16 cellular contexts compared by ENCODE assay signal in genomic region chr1:155596864-155597263, GRCh38. TPM values are rescaled to one million over a fixed set of nuclear protein-coding genes. Genes with fewer than 3 reads are reported as not detected.
DNase-seq lines count a peak whose midpoint lies in the region; ATAC-seq, FAIRE-seq and TF ChIP-seq lines count a peak whose summit lies in the region.
"Had no signal": no experiment of that assay in that cellular context is flagged by ENCODE, and none has a peak within 500 bp of the region (broad histone marks: within the 10 kb centered on the region; RNA-seq: fewer than 3 reads in every experiment).

No MANE protein-coding gene starts in this region.

- no peaks in the 10 kb centered on the region for H3K4me1 ChIP-seq in HEK293 (ENCODE audit: control insufficient read depth, insufficient read depth, low read length)
- H3K4me1 ChIP-seq in K562 (replicated peaks in 1 of 2; ENCODE audit: control insufficient read depth in 2 of 2, insufficient read depth in 2 of 2, low read length in 2 of 2) = peaks cover 4 to 6% of the 10 kb centered on the region in 2 experiments; a peak in 3 of 5 replicates

- no peak for TF ChIP-seq POLR2A in K562 (conservative IDR thresholded peaks at IDR 0.05)

- no peak for TF ChIP-seq EP300 in K562 (IDR thresholded peaks at IDR 0.05; ENCODE audit: low read length)

- no peaks in the 10 kb centered on the region for H3K9me1 ChIP-seq in K562 (ENCODE audit: control insufficient read depth, insufficient read depth, low read length)

- H3K36me3 Mint-ChIP-seq in T-helper 2 cell treated with Interferon-gamma antibody and Interleukin-4, amounts not matched to agents 5 μg/mL and 100 μg/mL, for 36 hours (ENCODE audit: low read depth) = no peaks in the 10 kb centered on the region
- H3K36me3 Mint-ChIP-seq: CD8-positive, alpha-beta memory T cell had no signal

- DNase-seq in K562 (ENCODE audit: extremely low read depth in 1 of 4, low spot score in 3 of 4) = no peak
- no peak for DNase-seq in dorsolateral prefrontal cortex
- DNase-seq in sciatic nerve (ENCODE audit: low spot score) = peak; percentile 19
- DNase-seq in DMS 273 treated with DMSO at 0.1 percent for 48 hours (lab: John Stamatoyannopoulos, UW) = no peak
- DNase-seq in T-helper 2 cell treated with Interferon-gamma antibody and Interleukin-4, amounts not matched to agents 5 μg/mL and 100 μg/mL, for 36 hours (ENCODE audit: low spot score) = no peak
- no peak for DNase-seq in HEK293T (ENCODE audit: extremely low spot score)
- no peak for DNase-seq in NCI-H2196 (lab: John Stamatoyannopoulos, UW; ENCODE audit: unreplicated experiment)
- DNase-seq: CD8-positive, alpha-beta memory T cell; GDM1; H9 had no signal

- ATAC-seq in K562 (no peak), sciatic nerve (no peak)

- no peak for FAIRE-seq in K562 (lab: Jason Lieb, UNC)
- FAIRE-seq: GM12892, GM18507, H1 had no signal

- H3K36me3 ChIP-seq in HEK293 (ENCODE audit: control insufficient read depth in 2 of 2, insufficient read depth in 1 of 2, low read length in 2 of 2) (no peaks in the 10 kb centered on the region), K562 (ENCODE audit: control insufficient read depth, insufficient read depth, low read length) (no peaks in the 10 kb centered on the region)
- H3K36me3 ChIP-seq: BLaER1 treated with 17β-estradiol and CSF1 and Interleukin-3, amounts not matched to agents 10 nM and 100 nM had no signal

- H2AFZ ChIP-seq in K562 (ENCODE audit: low read depth, low read length) = no peak overlapping the region

- no peak overlapping the region for H3K4me3 Mint-ChIP-seq in T-helper 2 cell treated with Interferon-gamma antibody and Interleukin-4, amounts not matched to agents 5 μg/mL and 100 μg/mL, for 36 hours
- H3K4me3 Mint-ChIP-seq: B cell; CD8-positive, alpha-beta memory T cell; H9 had no signal

- peaks cover 13% of the 10 kb centered on the region for H3K4me1 Mint-ChIP-seq in T-helper 2 cell treated with Interferon-gamma antibody and Interleukin-4, amounts not matched to agents 5 μg/mL and 100 μg/mL, for 36 hours (ENCODE audit: low read depth)

- CTCF ChIA-PET in HEK293 (lab: Yijun Ruan, JAX) (interaction anchor here (0.6 to 1.1 kb wide), 5 partner anchors 13 to 335 kb away, joined by 3 read pairs; partner anchors contain the start of gene SCAMP3), K562 (lab: Yijun Ruan, JAX; ENCODE audit: low intra/inter-chr PET ratio) (interaction anchor here (0.7 kb wide), 1 partner anchor 346 kb away, joined by 3 read pairs; no protein-coding TSS in a partner anchor), HEK293T (lab: Yijun Ruan, JAX) (no interaction called here)

- H3K9me3 Mint-ChIP-seq in T-helper 2 cell treated with Interferon-gamma antibody and Interleukin-4, amounts not matched to agents 5 μg/mL and 100 μg/mL, for 36 hours = no peaks in the 10 kb centered on the region
- H3K9me3 Mint-ChIP-seq: CD8-positive, alpha-beta memory T cell; H9 had no signal

- no peaks in the 10 kb centered on the region for H3K27me3 Mint-ChIP-seq in T-helper 2 cell treated with Interferon-gamma antibody and Interleukin-4, amounts not matched to agents 5 μg/mL and 100 μg/mL, for 36 hours (ENCODE audit: low read depth)
- H3K27me3 Mint-ChIP-seq: B cell had no signal

- no peak overlapping the region for H3K27ac Mint-ChIP-seq in T-helper 2 cell treated with Interferon-gamma antibody and Interleukin-4, amounts not matched to agents 5 μg/mL and 100 μg/mL, for 36 hours
- H3K27ac Mint-ChIP-seq: B cell; CD8-positive, alpha-beta memory T cell; H9 had no signal

- BruUV-seq in K562 (replicated peaks; lab: Mats Ljungman, UMichigan) = no TSS peak

- intact Hi-C loops in K562 (cut with micrococcal nuclease) = loop anchor here (10.0 kb wide), 2 partner anchors 272 to 502 kb away; partner anchors contain the start of gene RUSC1
- intact Hi-C loops in dorsolateral prefrontal cortex (cut with DNase I) = loop anchor here (10.0 kb wide), 3 partner anchors 48 to 272 kb away; partner anchors contain the start of gene RUSC1 (in 2 of the 2)
- intact Hi-C loops in sciatic nerve (cut with DNase I) = no loop called here

- whole genome bisulfite sequencing in K562 (ENCODE audit: insufficient coverage, low coverage, missing lambda C conversion rate) = 74% methylated on average over 3 of the region's 5 CpGs

- H3K27me3 ChIP-seq in K562 (ENCODE audit: control insufficient read depth in 2 of 2, insufficient read depth in 2 of 2, low read length in 2 of 2) (no peaks in the 10 kb centered on the region), dorsolateral prefrontal cortex (no peaks in the 10 kb centered on the region)
- H3K27me3 ChIP-seq: BLaER1 treated with 17β-estradiol and CSF1 and Interleukin-3, amounts not matched to agents 10 nM and 100 nM had no signal

- H3K79me2 ChIP-seq in K562 (ENCODE audit: control insufficient read depth, insufficient read depth, low read length) = no peaks in the 10 kb centered on the region

- no peak for TF ChIP-seq RAD21 in K562 (CRISPR knock-in tag; conservative IDR thresholded peaks at IDR 0.05 in 1 of 2, IDR thresholded peaks at IDR 0.05 in 1 of 2)

- H3K9me3 ChIP-seq in HEK293 (ENCODE audit: control insufficient read depth, insufficient read depth, low read depth, low read length) (no peaks in the 10 kb centered on the region), K562 (replicated peaks; ENCODE audit: control insufficient read depth, insufficient read depth, low read depth, low read length) (no peaks in the 10 kb centered on the region)
- H3K9me3 ChIP-seq: BLaER1 treated with 17β-estradiol and CSF1 and Interleukin-3, amounts not matched to agents 10 nM and 100 nM had no signal

- H3K4me2 ChIP-seq in K562 (ENCODE audit: insufficient read depth, low read length) = no peak overlapping the region
- H3K4me2 ChIP-seq: BLaER1 treated with 17β-estradiol and CSF1 and Interleukin-3, amounts not matched to agents 10 nM and 100 nM had no signal

- H4K20me1 ChIP-seq in K562 (replicated peaks; ENCODE audit: control insufficient read depth, insufficient read depth, low read length) = no peaks in the 10 kb centered on the region
- H4K20me1 ChIP-seq: BLaER1 treated with 17β-estradiol and CSF1 and Interleukin-3, amounts not matched to agents 10 nM and 100 nM had no signal

- TF ChIP-seq CTCF in HEK293 (tag by site-specific recombination; IDR thresholded peaks at IDR 0.05) (no peak), K562 (IDR thresholded peaks at IDR 0.05 in 2 of 3, conservative IDR thresholded peaks at IDR 0.05 in 1 of 3; ENCODE audit: insufficient read depth in 2 of 3, low read depth in 1 of 3, low read length in 3 of 3) (no peak), dorsolateral prefrontal cortex (IDR thresholded peaks at IDR 0.05 in 54 of 56, conservative IDR thresholded peaks at IDR 0.05 in 2 of 56; ENCODE audit: low read depth in 1 of 56, partially characterized antibody in 56 of 56) (no peak)

- POLR2A ChIA-PET in HEK293 (lab: Yijun Ruan, JAX) = no interaction called here
- POLR2A ChIA-PET in K562 (lab: Yijun Ruan, JAX) = interaction anchor here (0.8 to 1.5 kb wide), 2 partner anchors 9 to 11 kb away, joined by 5 to 6 read pairs; no protein-coding TSS in a partner anchor
- POLR2A ChIA-PET in HEK293T (lab: Yijun Ruan, JAX) = no interaction called here

- H3K27ac ChIP-seq in HEK293 (ENCODE audit: extremely low read depth, low read depth, low read length) = no peak overlapping the region
- no peak overlapping the region for H3K27ac ChIP-seq in K562 (ENCODE audit: extremely low read depth, low read depth, low read length)
- H3K27ac ChIP-seq in dorsolateral prefrontal cortex = peak overlapping the region; percentile 65 to 99 (median 91)
- H3K27ac ChIP-seq: BLaER1 treated with 17β-estradiol and CSF1 and Interleukin-3, amounts not matched to agents 10 nM and 100 nM had no signal

- no peak overlapping the region for H3K9ac ChIP-seq in K562 (ENCODE audit: insufficient read depth in 1 of 2, low read depth in 2 of 2, low read length in 2 of 2)
- H3K9ac ChIP-seq: BLaER1 treated with 17β-estradiol and CSF1 and Interleukin-3, amounts not matched to agents 10 nM and 100 nM had no signal

- H3K4me3 ChIP-seq in HEK293 (ENCODE audit: low read depth, low read length) = no peak overlapping the region
- no peak overlapping the region for H3K4me3 ChIP-seq in K562
- H3K4me3 ChIP-seq in dorsolateral prefrontal cortex = no peak overlapping the region
- H3K4me3 ChIP-seq: BLaER1 treated with 17β-estradiol and CSF1 and Interleukin-3, amounts not matched to agents 10 nM and 100 nM had no signal

- in situ Hi-C loops in K562 (cut with MboI) = loop anchor here (5.0 to 10.0 kb wide), 3 partner anchors 342 to 502 kb away; partner anchors contain the start of genes ENTREP3, MTX1 and THBS3

RNA-seq across cellular contexts. Expression of gene MSTO1, which starts 13.2 kb away (rescaled TPM):
- total RNA-seq in K562 (2011; cell fraction: chromatin; rRNA removed; ENCODE audit: low replicate concordance) = 343 and 576 TPM in 2 replicates
- total RNA-seq in K562 (2011; cell fraction: nucleolus; rRNA removed) = 343 and 349 TPM in 2 replicates
- 217 and 256 TPM in 2 replicates for total RNA-seq in K562 (2011; cell fraction: nucleoplasm; rRNA removed)
- total RNA-seq in K562 (2014; rRNA removed) = 48.0 and 55.8 TPM in 2 replicates
- 42.6 and 44.9 TPM in 2 replicates for total RNA-seq in K562 (2014; rRNA removed; fragmentation: Illumina TruSeq; extraction: Trizol)
- 45.2 and 47.3 TPM in 2 replicates for total RNA-seq in K562 (2015; rRNA removed; fragmentation: Illumina TruSeq; extraction: Trizol)
- total RNA-seq in K562 (2021) = 67.6 and 71.1 TPM in 2 replicates
- 37.6 and 56.2 TPM in 2 replicates for polyA plus RNA-seq in K562 (2011; rRNA removed)
- 29.5 and 46.2 TPM in 2 replicates for polyA plus RNA-seq in K562 (2011; cell fraction: cytosol; rRNA removed)
- 499 and 561 TPM in 2 replicates for polyA plus RNA-seq in K562 (2011; cell fraction: nucleus; rRNA removed)
- polyA plus RNA-seq in K562 (2012) = 58.5 and 64.0 TPM in 2 replicates
- 55.4 and 58.5 TPM in 2 replicates for polyA plus RNA-seq in K562 (2014; fragmentation: Illumina TruSeq; extraction: Trizol)
- polyA plus RNA-seq in K562 (2014; fragmentation: Nextera tagmentation; extraction: Ambion mirVana) = 10 to 100 TPM; 18.8 to 21.6 TPM
- 56.7 and 69.0 TPM in 2 replicates for polyA plus RNA-seq in K562 (2014; rRNA removed)
- 45.9 and 57.2 TPM in 2 replicates for polyA minus RNA-seq in K562 (2011; rRNA and poly(A)+ RNA removed)
- polyA minus RNA-seq in K562 (2011; cell fraction: cytosol; rRNA and poly(A)+ RNA removed) = 16.1 and 22.0 TPM in 2 replicates
- 194 and 218 TPM in 2 replicates for polyA minus RNA-seq in K562 (2011; cell fraction: nucleus; rRNA and poly(A)+ RNA removed)
- total RNA-seq in dorsolateral prefrontal cortex = 10 to 100 TPM; 23.5 to 81.8 (median 48.0) TPM
- 56.6 TPM for total RNA-seq in sciatic nerve

RNA-seq across cellular contexts. Expression of gene ASH1L, which starts 34.3 kb away (rescaled TPM):
- 72.5 and 248 TPM in 2 replicates for total RNA-seq in K562 (2011; cell fraction: chromatin; rRNA removed; ENCODE audit: low replicate concordance)
- 35.7 and 56.7 TPM in 2 replicates for total RNA-seq in K562 (2011; cell fraction: nucleolus; rRNA removed)
- total RNA-seq in K562 (2011; cell fraction: nucleoplasm; rRNA removed) = 84.0 and 86.9 TPM in 2 replicates
- total RNA-seq in K562 (2014; rRNA removed) = 10.7 and 12.7 TPM in 2 replicates
- total RNA-seq in K562 (2014; rRNA removed; fragmentation: Illumina TruSeq; extraction: Trizol) = 17.2 and 19.1 TPM in 2 replicates
- 23.3 and 24.2 TPM in 2 replicates for total RNA-seq in K562 (2015; rRNA removed; fragmentation: Illumina TruSeq; extraction: Trizol)
- 20.2 and 22.7 TPM in 2 replicates for total RNA-seq in K562 (2021)
- polyA plus RNA-seq in K562 (2011; rRNA removed) = 16.7 and 18.6 TPM in 2 replicates
- polyA plus RNA-seq in K562 (2011; cell fraction: cytosol; rRNA removed) = 9.3 and 12.1 TPM in 2 replicates
- polyA plus RNA-seq in K562 (2011; cell fraction: nucleus; rRNA removed) = 36.7 and 37.9 TPM in 2 replicates
- polyA plus RNA-seq in K562 (2012) = 8.7 and 11.7 TPM in 2 replicates
- polyA plus RNA-seq in K562 (2014; fragmentation: Illumina TruSeq; extraction: Trizol) = 11.9 and 14.6 TPM in 2 replicates
- polyA plus RNA-seq in K562 (2014; fragmentation: Nextera tagmentation; extraction: Ambion mirVana) = 1 to 10 TPM; 2.0 to 6.0 TPM
- 8.8 and 11.4 TPM in 2 replicates for polyA plus RNA-seq in K562 (2014; rRNA removed)
- 54.6 and 68.2 TPM in 2 replicates for polyA minus RNA-seq in K562 (2011; rRNA and poly(A)+ RNA removed)
- polyA minus RNA-seq in K562 (2011; cell fraction: cytosol; rRNA and poly(A)+ RNA removed) = 15.4 and 19.6 TPM in 2 replicates
- polyA minus RNA-seq in K562 (2011; cell fraction: nucleus; rRNA and poly(A)+ RNA removed) = 38.5 and 74.9 TPM in 2 replicates
- 100 to 1,000 TPM in 119 of 120 experiments, 10 to 100 TPM in 1; 98.7 to 145 (median 120) TPM for total RNA-seq in dorsolateral prefrontal cortex
- 129 TPM for total RNA-seq in sciatic nerve

Comparison
In these comparisons a context has a peak if more than half of its experiments do, and no peak if none do; other contexts are left out.
1. H3K27ac ChIP-seq: peak in dorsolateral prefrontal cortex (59 of 59); none in HEK293 (single experiment) and K562 (single experiment).
2. Of the 44 proteins assayed by ChIP-seq in both K562 and HEK293: peak only in K562: none; only in HEK293: none; in both: ZNF121; in neither: 43.